Comparison of ENCODE assay signal across 8 cellular contexts in the genomic region with DNA sequence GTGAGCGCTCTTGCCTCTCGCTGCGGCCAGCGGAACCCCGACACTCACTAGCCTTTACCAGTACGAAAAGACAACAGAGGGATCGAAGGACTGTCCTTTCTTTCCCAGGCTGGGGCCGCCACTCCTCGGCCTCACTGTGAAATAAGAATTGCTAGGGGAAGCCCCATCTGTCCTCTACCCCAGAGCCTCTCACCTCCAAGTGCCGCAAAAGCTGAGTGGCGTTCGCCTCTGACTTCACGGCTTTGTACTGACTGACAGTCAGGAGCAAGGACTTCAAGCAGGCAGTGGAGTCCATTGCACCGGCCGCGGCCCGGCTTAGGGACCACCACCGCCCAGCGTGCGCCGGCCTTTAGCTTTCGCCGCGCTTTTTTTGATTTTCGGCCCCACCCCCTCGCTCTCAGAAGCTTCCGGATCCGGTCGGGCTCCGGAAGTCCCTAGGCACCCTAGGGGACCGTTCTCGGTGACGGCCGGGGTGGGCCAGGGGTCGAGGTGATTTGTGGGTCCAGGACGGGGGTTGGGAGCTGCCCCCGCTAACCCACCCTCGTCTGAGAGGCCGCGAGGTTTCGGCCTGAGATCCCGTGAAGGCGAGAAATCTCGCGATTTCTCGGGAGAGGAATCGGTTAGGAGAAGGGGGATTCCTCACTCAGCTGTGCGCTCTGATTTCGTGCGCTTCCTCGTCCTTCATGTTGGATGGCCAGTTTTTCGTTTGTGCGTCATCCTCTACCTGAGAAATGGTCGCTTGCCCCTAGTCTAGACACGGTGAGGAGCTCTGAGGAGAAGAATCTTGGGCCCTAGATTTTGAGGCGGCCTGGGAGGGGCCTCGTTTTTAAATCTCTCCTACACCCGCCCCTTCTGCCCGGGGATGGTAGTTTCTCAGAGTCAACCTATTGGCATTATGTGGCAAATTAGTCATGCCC. TPM values are rescaled to one million over a fixed set of nuclear protein-coding genes. Genes with fewer than 3 reads are reported as not detected.
DNase-seq lines count a peak whose midpoint lies in the region; ATAC-seq and TF ChIP-seq lines count a peak whose summit lies in the region.

A gene (minus strand): TSS at position 358 of the 917 bp plus-strand sequence. CDS start 63 bp downstream, at position 295.
A gene with protein sequence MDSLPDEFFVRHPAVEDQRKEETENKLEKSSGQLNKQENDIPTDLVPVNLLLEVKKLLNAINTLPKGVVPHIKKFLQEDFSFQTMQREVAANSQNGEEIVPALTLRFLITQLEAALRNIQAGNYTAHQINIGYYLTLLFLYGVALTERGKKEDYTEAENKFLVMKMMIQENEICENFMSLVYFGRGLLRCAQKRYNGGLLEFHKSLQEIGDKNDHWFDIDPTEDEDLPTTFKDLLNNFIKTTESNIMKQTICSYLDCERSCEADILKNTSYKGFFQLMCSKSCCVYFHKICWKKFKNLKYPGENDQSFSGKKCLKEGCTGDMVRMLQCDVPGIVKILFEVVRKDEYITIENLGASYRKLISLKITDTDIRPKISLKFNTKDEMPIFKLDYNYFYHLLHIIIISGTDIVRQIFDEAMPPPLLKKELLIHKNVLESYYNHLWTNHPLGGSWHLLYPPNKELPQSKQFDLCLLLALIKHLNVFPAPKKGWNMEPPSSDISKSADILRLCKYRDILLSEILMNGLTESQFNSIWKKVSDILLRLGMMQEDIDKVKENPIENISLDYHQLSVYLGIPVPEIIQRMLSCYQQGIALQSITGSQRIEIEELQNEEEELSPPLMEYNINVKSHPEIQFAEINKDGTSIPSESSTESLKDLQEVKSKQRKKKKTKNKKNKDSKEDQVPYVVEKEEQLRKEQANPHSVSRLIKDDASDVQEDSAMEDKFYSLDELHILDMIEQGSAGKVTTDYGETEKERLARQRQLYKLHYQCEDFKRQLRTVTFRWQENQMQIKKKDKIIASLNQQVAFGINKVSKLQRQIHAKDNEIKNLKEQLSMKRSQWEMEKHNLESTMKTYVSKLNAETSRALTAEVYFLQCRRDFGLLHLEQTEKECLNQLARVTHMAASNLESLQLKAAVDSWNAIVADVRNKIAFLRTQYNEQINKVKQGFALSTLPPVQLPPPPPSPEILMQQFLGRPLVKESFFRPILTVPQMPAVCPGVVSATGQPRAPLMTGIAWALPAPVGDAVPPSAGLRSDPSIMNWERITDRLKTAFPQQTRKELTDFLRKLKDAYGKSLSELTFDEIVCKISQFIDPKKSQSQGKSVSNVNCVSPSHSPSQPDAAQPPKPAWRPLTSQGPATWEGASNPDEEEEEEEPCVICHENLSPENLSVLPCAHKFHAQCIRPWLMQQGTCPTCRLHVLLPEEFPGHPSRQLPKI (plus strand): TSS at position 642 of the 917 bp plus-strand sequence. CDS start 15,685 bp downstream, outside the sequence.

- no peaks in the 10 kb centered on the region for H3K9me3 ChIP-seq in PC-3 (ENCODE audit: low read length)
- H3K9me3 ChIP-seq in mucosa of descending colon = no peaks in the 10 kb centered on the region

- peak within 1 kb of the TSS; percentile 92 for H3K4me3 ChIP-seq in Jurkat, Clone E6-1 (ENCODE audit: low read length)
- H3K4me3 ChIP-seq in PC-3 (ENCODE audit: low read length) (peak within 1 kb of the TSS; percentile 98), epithelial cell of proximal tubule (ENCODE audit: low read depth, low read length) (peak within 1 kb of the TSS; percentile 84), mucosa of descending colon (peak within 1 kb of the TSS; percentile 60)

- DNase-seq in DMS53 (lab: John Stamatoyannopoulos, UW) (peak; percentile 88), PC-3 (peak; percentile 96), epithelial cell of proximal tubule (ENCODE audit: low read depth) (peak; percentile 74), mucosa of descending colon (peak; percentile 88 to 90 (median 88))
- peak; percentile 87 for DNase-seq in Jurkat, Clone E6-1 (ENCODE audit: low read depth, low spot score)
- peak; percentile 85 for DNase-seq in activated T-cell treated with anti-CD3 and anti-CD28 coated beads, Interleukin-2, amount 50 U/mL, for 1 hour
- peak; percentile 59 to 63 for DNase-seq in stimulated activated CD8-positive, alpha-beta memory T cell treated with anti-CD3 and anti-CD28 coated beads, Interleukin-4, amount 100 ng/mL, for 1 hour (ENCODE audit: low read depth in 2 of 2, low spot score in 1 of 2)

- H3K27ac ChIP-seq in PC-3 (ENCODE audit: low read length) = peak within 1 kb of the TSS; percentile 94

- no peaks in the 10 kb centered on the region for H3K9me2 ChIP-seq in PC-3 (replicated peaks; ENCODE audit: low read length)

- H2AFZ ChIP-seq in PC-3 (ENCODE audit: low read length) = peak within 1 kb of the TSS; percentile 90

- CTCF ChIA-PET in PC-3 (lab: Charles Lee) = interaction anchor here (0.5 to 1.0 kb wide), 3 partner anchors 22 to 95 kb away, joined by 3 read pairs; no protein-coding TSS in a partner anchor

- H3K36me3 ChIP-seq in PC-3 (ENCODE audit: low read depth, low read length) (peaks cover 7% of the 10 kb centered on the region; the same call in 1 of the 2 replicates), mucosa of descending colon (ENCODE audit: low read depth) (no peaks in the 10 kb centered on the region)

- H3F3A ChIP-seq in PC-3 (ENCODE audit: low read length, unreplicated experiment) = no peaks in the 10 kb centered on the region

- intact Hi-C loops in PC-3 (cut with micrococcal nuclease) (loop anchor here (2.0 kb wide), 1 partner anchor 35 kb away; no protein-coding TSS in a partner anchor), mucosa of descending colon (cut with DNase I, micrococcal nuclease) (no loop called here)

- peak within 1 kb of the TSS; percentile 86 for H3K4me2 ChIP-seq in PC-3 (ENCODE audit: low read length)

- H3K27me3 ChIP-seq in PC-3 (ENCODE audit: low read length) = no peaks in the 10 kb centered on the region

- ATAC-seq in GM21717 (IDR thresholded peaks at IDR 0.05; ENCODE audit: unreplicated experiment) = peak; percentile 93
- ATAC-seq in PC-3 = peak; percentile 85
- peak; percentile 91 for ATAC-seq in mucosa of descending colon

- BruUV-seq in PC-3 (replicated peaks; lab: Mats Ljungman, UMichigan) = TSS peak; percentile 85

- peak within 1 kb of the TSS; percentile 97 for H3K9ac ChIP-seq in PC-3 (ENCODE audit: low read length)

- peaks cover 67% of the 10 kb centered on the region for H3K79me2 ChIP-seq in PC-3 (ENCODE audit: low read length)

- POLR2A ChIA-PET in PC-3 (lab: Charles Lee; ENCODE audit: unreplicated experiment) = interaction anchor here (0.5 to 0.7 kb wide), 3 partner anchors 24 to 471 kb away, joined by 3 to 5 read pairs (median 3); no protein-coding TSS in a partner anchor

- no peak for TF ChIP-seq CTCF in PC-3 (conservative IDR thresholded peaks at IDR 0.05; ENCODE audit: low read depth, low read length)
- no peak for TF ChIP-seq CTCF in epithelial cell of proximal tubule (conservative IDR thresholded peaks at IDR 0.05; ENCODE audit: low read depth, low read length)
- TF ChIP-seq CTCF in mucosa of descending colon (IDR thresholded peaks at IDR 0.05) = no peak

- peaks cover 17% of the 10 kb centered on the region; the same call in 1 of the 2 replicates for H4K20me1 ChIP-seq in PC-3 (ENCODE audit: low read length)

- H3K4me1 ChIP-seq in PC-3 (ENCODE audit: insufficient read depth, low read length) (peaks cover 29% of the 10 kb centered on the region), mucosa of descending colon (ENCODE audit: low read depth) (no peaks in the 10 kb centered on the region)

RNA-seq across cellular contexts. Expression of the first gene that starts in this region (rescaled TPM):
- polyA plus RNA-seq in Jurkat, Clone E6-1 (2012; ENCODE audit: insufficient read depth, insufficient read length) = 34.9 TPM
- total RNA-seq in PC-3 (2014; rRNA removed) (47.9 and 52.4 TPM in 2 replicates), epithelial cell of proximal tubule (49.8 and 72.9 TPM in 2 replicates), mucosa of descending colon (1 to 10 TPM; 2.8 to 6.8 (median 4.5) TPM)

RNA-seq across cellular contexts. Expression of the second gene that starts in this region (rescaled TPM):
- 11.0 TPM for polyA plus RNA-seq in Jurkat, Clone E6-1 (2012; ENCODE audit: insufficient read depth, insufficient read length)
- 5.1 and 7.3 TPM in 2 replicates for total RNA-seq in PC-3 (2014; rRNA removed)
- 5.9 and 6.3 TPM in 2 replicates for total RNA-seq in epithelial cell of proximal tubule
- total RNA-seq in mucosa of descending colon = 10 to 100 TPM in 1 of 3 donors, 1 to 10 TPM in 2; 7.8 to 11.7 (median 8.2) TPM

Comparison
In these comparisons a context has a peak if more than half of its experiments do, and no peak if none do; other contexts are left out.
1. Peak in every context shown above with its lines: DNase-seq, ATAC-seq, H3K4me3 ChIP-seq and H3K27ac ChIP-seq.